In genomic region chr2:214019973-214020345, GRCh38 we compare ENCODE assay signal across 24 cellular contexts.
DNase-seq lines count a peak whose midpoint lies in the region; ATAC-seq and TF ChIP-seq lines count a peak whose summit lies in the region.
"Had no signal": no experiment of that assay in that cellular context is flagged by ENCODE, and none has a peak within 500 bp of the region (broad histone marks: within the 10 kb centered on the region; RNA-seq: fewer than 3 reads in every experiment).

No MANE protein-coding gene starts in this region.

- ATAC-seq in GM21576 (IDR thresholded peaks at IDR 0.05; ENCODE audit: unreplicated experiment) (no peak), GM19351 (IDR thresholded peaks at IDR 0.05; ENCODE audit: unreplicated experiment) (no peak)
- ATAC-seq: T-cell had no signal

- DNase-seq in GM23248 (peak; percentile 19), NB4 (ENCODE audit: low read depth) (peak; percentile 21), brain microvascular endothelial cell (peak; percentile 1), foreskin fibroblast (peak; percentile 23 to 55), inferior parietal cortex (ENCODE audit: extremely low spot score) (no peak), NCI-H2081 treated with DMSO at 0.1 percent for 48 hours (lab: John Stamatoyannopoulos, UW) (no peak)
- DNase-seq: activated CD4-positive, alpha-beta T cell treated with anti-CD3 and anti-CD28 coated beads for 4 hours; activated naive CD4-positive, alpha-beta T cell treated with Interleukin-2 at 50 U/mL for 16 hours; activated T-cell treated with anti-CD3 and anti-CD28 coated beads, Interleukin-2, amount 50 U/mL, for 48 hours; amygdala; GF-D8; hippocampal formation; Kasumi-1; lower lobe of right lung; NCI-H1436 treated with DMSO at 0.1 percent for 48 hours; NCI-H2171 treated with DMSO at 0.1 percent for 48 hours; NCI-H69; stimulated activated CD4-positive, alpha-beta T cell treated with anti-CD3 and anti-CD28 coated beads, Interleukin-2, amount 100 ng/mL, for 24 hours; T-cell had no signal

- in situ Hi-C loops in GM23248 (cut with MboI): no loop called here
- in situ Hi-C loops in brain microvascular endothelial cell (cut with HindIII; ENCODE audit: low pct_ligation_motif_present, low sequenced_read_pairs): no loop called here

- H4K20me1 ChIP-seq in GM23248 (ENCODE audit: insufficient read depth): no peaks in the 10 kb centered on the region

- H3F3A ChIP-seq in GM23248 (ENCODE audit: insufficient read depth): peaks cover 11% of the 10 kb centered on the region

- no peak overlapping the region for H3K9ac ChIP-seq in GM23248

- H3K4me3 ChIP-seq in GM23248 (no peak overlapping the region), NB4 (ENCODE audit: low read depth, low read length) (no peak overlapping the region), brain microvascular endothelial cell (ENCODE audit: low read depth, low read length) (no peak overlapping the region), foreskin fibroblast (ENCODE audit: low read depth in 1 of 2, low read length in 2 of 2) (no peak overlapping the region)
- H3K4me3 ChIP-seq: lower lobe of right lung, psoas muscle, skin epidermis, suprapubic skin had no signal

- peak overlapping the region; percentile 38 for H3K4me2 ChIP-seq in GM23248 (ENCODE audit: unreplicated experiment)

- peak overlapping the region; percentile 76; the same call in 1 of the 2 replicates for H3K27ac ChIP-seq in GM23248
- no peak overlapping the region for H3K27ac ChIP-seq in brain microvascular endothelial cell
- H3K27ac ChIP-seq: lower lobe of right lung, psoas muscle, skin epidermis, suprapubic skin had no signal

- peaks cover 23% of the 10 kb centered on the region for H3K4me1 ChIP-seq in GM23248 (ENCODE audit: insufficient read depth)
- H3K4me1 ChIP-seq: lower lobe of right lung had no signal

- 83 to 84% methylated on average over 4 of the region's 4 CpGs for WGBS in GM23248 (ENCODE audit: low coverage in 1 of 2, low lambda C conversion rate in 2 of 2, missing lambda C conversion rate in 2 of 2), 2 experiments

- TF ChIP-seq CTCF in NB4 (IDR thresholded peaks at IDR 0.05; ENCODE audit: low read depth, low read length): no peak
- TF ChIP-seq CTCF in brain microvascular endothelial cell (IDR thresholded peaks at IDR 0.05; ENCODE audit: low read depth, low read length, missing control alignments): no peak
- no peak for TF ChIP-seq CTCF in foreskin fibroblast (IDR thresholded peaks at IDR 0.05; ENCODE audit: low read depth, low read length)

- no peak overlapping the region for H2AFZ ChIP-seq in GM23248

- H3K9me3 ChIP-seq in GM23248 (ENCODE audit: low read depth): no peaks in the 10 kb centered on the region
- H3K9me3 ChIP-seq: lower lobe of right lung, psoas muscle, suprapubic skin had no signal

- H3K27me3 ChIP-seq in GM23248 (replicated peaks; ENCODE audit: insufficient read depth) (no peaks in the 10 kb centered on the region), brain microvascular endothelial cell (replicated peaks) (no peaks in the 10 kb centered on the region)
- H3K27me3 ChIP-seq: suprapubic skin had no signal

- no peaks in the 10 kb centered on the region for H3K9me2 ChIP-seq in GM23248 (ENCODE audit: insufficient read depth)

- no peaks in the 10 kb centered on the region for H3K79me2 ChIP-seq in GM23248 (ENCODE audit: insufficient read depth)

- TF ChIP-seq POLR2A in NB4 (IDR thresholded peaks at IDR 0.05; ENCODE audit: extremely low read depth, insufficient read length): no peak

- H3K36me3 ChIP-seq in GM23248 (ENCODE audit: low read depth) (no peaks in the 10 kb centered on the region), brain microvascular endothelial cell (replicated peaks) (no peaks in the 10 kb centered on the region)
- H3K36me3 ChIP-seq: lower lobe of right lung, suprapubic skin had no signal

Comparison
In these comparisons a context has a peak if more than half of its experiments do, and no peak if none do; other contexts are left out.
1. DNase-seq: peak in GM23248 (single experiment), NB4 (single experiment), brain microvascular endothelial cell (single experiment) and foreskin fibroblast (2 of 2); none in inferior parietal cortex (single experiment) and NCI-H2081 treated with DMSO at 0.1 percent for 48 hours (single experiment).